ENCODE assay signal across 8 cellular contexts in the genomic region with DNA sequence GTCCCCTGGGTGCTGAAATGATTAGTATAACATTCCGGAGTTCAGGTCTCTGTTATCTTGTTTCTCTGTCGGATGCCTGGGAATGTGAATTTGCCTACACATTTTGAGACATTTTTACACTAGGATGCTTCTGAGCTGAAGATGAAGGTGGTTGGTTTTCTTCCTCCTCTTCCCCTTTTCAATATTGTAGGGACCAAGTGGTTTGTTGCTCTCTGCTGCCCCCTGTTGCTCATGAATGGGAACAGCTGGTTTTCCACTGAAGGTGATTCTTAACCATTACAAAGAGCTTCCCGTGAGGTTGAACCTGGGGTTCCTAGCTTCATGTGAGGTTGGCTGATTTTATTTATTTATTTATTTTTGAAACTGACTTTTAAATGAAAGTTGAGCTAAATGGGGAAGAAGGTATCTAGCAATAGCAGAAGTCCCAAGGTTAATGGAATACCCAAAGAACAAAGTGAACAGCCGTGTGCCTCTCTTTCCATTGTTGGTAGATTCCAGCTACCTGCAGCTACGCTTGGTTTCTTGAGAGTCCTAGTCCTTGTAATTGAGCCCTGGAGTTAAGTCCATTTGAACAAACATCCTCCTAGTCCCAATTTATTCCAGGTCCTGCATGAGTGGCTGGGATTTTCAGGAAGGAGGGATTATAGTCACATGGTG.
DNase-seq lines count a peak whose midpoint lies in the region; ATAC-seq and TF ChIP-seq lines count a peak whose summit lies in the region.

No MANE protein-coding gene starts in this region.

- H2BK15ac ChIP-seq in neuronal stem cell (ENCODE audit: low read length) = no peak overlapping the region

- TF ChIP-seq CTCF in AG09309 (IDR thresholded peaks at IDR 0.05; ENCODE audit: control insufficient read depth, insufficient read depth, low read depth, low read length, missing control alignments) = peak; percentile 29
- peak; percentile 55 for TF ChIP-seq CTCF in GM10266 (IDR thresholded peaks at IDR 0.05; ENCODE audit: control insufficient read depth, insufficient read depth, low read depth, missing control alignments)
- TF ChIP-seq CTCF in chondrocyte (IDR thresholded peaks at IDR 0.05) = peak; percentile 56

- POLR2A ChIA-PET in CD8-positive, alpha-beta memory T cell (lab: Charles Lee) = no interaction called here

- H3K4me3 ChIP-seq in AG09309 (ENCODE audit: control insufficient read depth, low read depth, low read length) (no peak overlapping the region), neuronal stem cell (ENCODE audit: low read length in 2 of 2) (no peak overlapping the region)
- no peak overlapping the region for H3K4me3 ChIP-seq in CD8-positive, alpha-beta memory T cell (ENCODE audit: low read length)

- DNase-seq in AG09309 (ENCODE audit: low read depth) = no peak
- peak; percentile 22 for DNase-seq in GM10266 (ENCODE audit: extremely low spot score)
- peak; percentile 25 for DNase-seq in NCI-H82 treated with DMSO at 0.1 percent for 48 hours (lab: John Stamatoyannopoulos, UW; ENCODE audit: unreplicated experiment)
- DNase-seq in chondrocyte (ENCODE audit: low spot score) = no peak
- peak; percentile 57 for DNase-seq in neuronal stem cell (ENCODE audit: low spot score)
- no peak for DNase-seq in activated CD4-positive, CD25-positive, alpha-beta regulatory T cell treated with anti-CD3 and anti-CD28 coated beads, Interleukin-2, amount 50 U/mL, for 72 hours
- no peak for DNase-seq in CD8-positive, alpha-beta memory T cell

- H3K4ac ChIP-seq in neuronal stem cell (ENCODE audit: low read length) = no peak overlapping the region

- H3K36me3 Mint-ChIP-seq in chondrocyte (ENCODE audit: low read depth) = no peaks in the 10 kb centered on the region
- H3K36me3 Mint-ChIP-seq in CD8-positive, alpha-beta memory T cell = no peaks in the 10 kb centered on the region
- no peaks in the 10 kb centered on the region for H3K36me3 Mint-ChIP-seq in stimulated activated memory B cell treated with anti-CD40 and anti-IgM and Interleukin-4, amounts not matched to agents 10 μg/mL and 1 μg/mL and 100 μg/mL, for 72 hours

- ATAC-seq in stimulated activated memory B cell treated with anti-CD40 and anti-IgM and Interleukin-4, amounts not matched to agents 10 μg/mL and 1 μg/mL and 100 μg/mL, for 72 hours = no peak

- no peak overlapping the region for H2BK5ac ChIP-seq in neuronal stem cell (ENCODE audit: low read length)

- H3K27me3 ChIP-seq in neuronal stem cell (ENCODE audit: control insufficient read depth in 3 of 3, insufficient read depth in 3 of 3, low read depth in 1 of 3, low read length in 3 of 3) = no peaks in the 10 kb centered on the region
- H3K27me3 ChIP-seq in CD8-positive, alpha-beta memory T cell (ENCODE audit: insufficient read depth, low read length, poor library complexity, severe bottlenecking) = no peaks in the 10 kb centered on the region

- no CpG with 5 or more reads among the region's 5 CpGs for WGBS in neuronal stem cell (ENCODE audit: extremely low coverage in 2 of 2, insufficient read length in 2 of 2, insufficient replicate concordance in 1 of 2), 2 donors

- no peak overlapping the region for H2AFZ ChIP-seq in neuronal stem cell (ENCODE audit: low read length)

- no peaks in the 10 kb centered on the region for H3K36me3 ChIP-seq in neuronal stem cell (replicated peaks in 1 of 2; ENCODE audit: control insufficient read depth in 2 of 2, insufficient read depth in 2 of 2, low read length in 2 of 2)
- H3K36me3 ChIP-seq in CD8-positive, alpha-beta memory T cell (ENCODE audit: insufficient read depth, low read length) = no peaks in the 10 kb centered on the region

- no peak overlapping the region for H3K27ac Mint-ChIP-seq in chondrocyte (ENCODE audit: unreplicated experiment)
- no peak overlapping the region for H3K27ac Mint-ChIP-seq in CD8-positive, alpha-beta memory T cell
- no peak overlapping the region for H3K27ac Mint-ChIP-seq in stimulated activated memory B cell treated with anti-CD40 and anti-IgM and Interleukin-4, amounts not matched to agents 10 μg/mL and 1 μg/mL and 100 μg/mL, for 72 hours

- no peaks in the 10 kb centered on the region for H3K4me1 ChIP-seq in neuronal stem cell (ENCODE audit: control insufficient read depth in 2 of 2, insufficient read depth in 1 of 2, low read depth in 1 of 2, low read length in 2 of 2)
- H3K4me1 ChIP-seq in CD8-positive, alpha-beta memory T cell (ENCODE audit: insufficient read depth, low read length) = no peaks in the 10 kb centered on the region

- H3K27ac ChIP-seq in neuronal stem cell (replicated peaks; ENCODE audit: low read length) = no peak overlapping the region
- no peak overlapping the region for H3K27ac ChIP-seq in CD8-positive, alpha-beta memory T cell (ENCODE audit: low read depth, low read length)

- no peak overlapping the region for H2AK5ac ChIP-seq in neuronal stem cell (ENCODE audit: low read depth, low read length)

- peaks cover 0 to 2% of the 10 kb centered on the region in 2 donors for H3K9me3 ChIP-seq in neuronal stem cell (replicated peaks in 1 of 2; ENCODE audit: control insufficient read depth in 2 of 2, insufficient read depth in 1 of 2, low read depth in 1 of 2, low read length in 2 of 2)
- H3K9me3 ChIP-seq in CD8-positive, alpha-beta memory T cell (ENCODE audit: low read length) = no peaks in the 10 kb centered on the region

- CTCF ChIA-PET in CD8-positive, alpha-beta memory T cell (lab: Charles Lee) = interaction anchor here (0.6 kb wide), 1 partner anchor 298 kb away, joined by 3 read pairs; no protein-coding TSS in a partner anchor

- H2BK12ac ChIP-seq in neuronal stem cell (ENCODE audit: low read length) = no peak overlapping the region

- peaks cover 22% of the 10 kb centered on the region for H3K9me3 Mint-ChIP-seq in chondrocyte (ENCODE audit: low read depth)
- peaks cover 0 to 25% (median 11%) of the 10 kb centered on the region in 5 donors for H3K9me3 Mint-ChIP-seq in CD8-positive, alpha-beta memory T cell
- H3K9me3 Mint-ChIP-seq in stimulated activated memory B cell treated with anti-CD40 and anti-IgM and Interleukin-4, amounts not matched to agents 10 μg/mL and 1 μg/mL and 100 μg/mL, for 72 hours = peaks cover 12% of the 10 kb centered on the region

- H4K91ac ChIP-seq in neuronal stem cell (ENCODE audit: low read depth, low read length, poor library complexity) = no peak overlapping the region

- no peak overlapping the region for H3K14ac ChIP-seq in neuronal stem cell (ENCODE audit: low read length)

- H3K4me2 ChIP-seq in neuronal stem cell (ENCODE audit: insufficient read depth, low read length, poor library complexity, severe bottlenecking) = no peak overlapping the region

- H2BK120ac ChIP-seq in neuronal stem cell (ENCODE audit: low read depth, low read length) = no peak overlapping the region

- H3K9ac ChIP-seq in neuronal stem cell (ENCODE audit: low read depth, low read length, poor library complexity) = no peak overlapping the region

- H3K79me1 ChIP-seq in neuronal stem cell (ENCODE audit: low read depth, low read length) = no peaks in the 10 kb centered on the region

- no peak overlapping the region for H3K4me3 Mint-ChIP-seq in chondrocyte (ENCODE audit: unreplicated experiment)
- no peak overlapping the region for H3K4me3 Mint-ChIP-seq in CD8-positive, alpha-beta memory T cell
- no peak overlapping the region for H3K4me3 Mint-ChIP-seq in stimulated activated memory B cell treated with anti-CD40 and anti-IgM and Interleukin-4, amounts not matched to agents 10 μg/mL and 1 μg/mL and 100 μg/mL, for 72 hours

- H3K18ac ChIP-seq in neuronal stem cell (ENCODE audit: low read length) = no peak overlapping the region

- no peaks in the 10 kb centered on the region for H3K27me3 Mint-ChIP-seq in chondrocyte (ENCODE audit: low read depth)
- peaks cover 0 to 3% of the 10 kb centered on the region in 2 donors for H3K27me3 Mint-ChIP-seq in CD8-positive, alpha-beta memory T cell
- H3K27me3 Mint-ChIP-seq in stimulated activated memory B cell treated with anti-CD40 and anti-IgM and Interleukin-4, amounts not matched to agents 10 μg/mL and 1 μg/mL and 100 μg/mL, for 72 hours = no peaks in the 10 kb centered on the region

- no peak overlapping the region for H3K23ac ChIP-seq in neuronal stem cell (ENCODE audit: low read depth, low read length, poor library complexity)

- no peaks in the 10 kb centered on the region for H3K4me1 Mint-ChIP-seq in chondrocyte (ENCODE audit: low read depth)
- no peaks in the 10 kb centered on the region for H3K4me1 Mint-ChIP-seq in CD8-positive, alpha-beta memory T cell
- no peaks in the 10 kb centered on the region for H3K4me1 Mint-ChIP-seq in stimulated activated memory B cell treated with anti-CD40 and anti-IgM and Interleukin-4, amounts not matched to agents 10 μg/mL and 1 μg/mL and 100 μg/mL, for 72 hours

- H4K8ac ChIP-seq in neuronal stem cell (ENCODE audit: low read depth, low read length) = no peak overlapping the region

Comparison
In these comparisons a context has a peak if more than half of its experiments do, and no peak if none do; other contexts are left out.
1. DNase-seq: peak in GM10266 (single experiment), NCI-H82 treated with DMSO at 0.1 percent for 48 hours (single experiment) and neuronal stem cell (single experiment); none in AG09309 (single experiment), chondrocyte (single experiment), activated CD4-positive, CD25-positive, alpha-beta regulatory T cell treated with anti-CD3 and anti-CD28 coated beads, Interleukin-2, amount 50 U/mL, for 72 hours (single experiment) and CD8-positive, alpha-beta memory T cell (0 of 5).
2. Peak in every context shown above with its lines, with median percentiles within 50 percentile points of each other: CTCF ChIP-seq.